ENCODE assay signal across 10 cellular contexts in genomic region chr4:76624271-76624681, GRCh38.
DNase-seq lines count a peak whose midpoint lies in the region; ATAC-seq and TF ChIP-seq lines count a peak whose summit lies in the region.
"Had no signal": no experiment of that assay in that cellular context is flagged by ENCODE, and none has a peak within 500 bp of the region (broad histone marks: within the 10 kb centered on the region; RNA-seq: fewer than 3 reads in every experiment).

No MANE protein-coding gene starts in this region.

- H3K27me3 ChIP-seq in RWPE2 (ENCODE audit: insufficient read depth, poor library complexity, severe bottlenecking): no peaks in the 10 kb centered on the region
- H3K27me3 ChIP-seq in neuron (ENCODE audit: insufficient read depth, low read length): no peaks in the 10 kb centered on the region

- DNase-seq in AG08395 (ENCODE audit: low spot score) (peak; percentile 90), RWPE2 (ENCODE audit: low spot score) (no peak), fibroblast of the aortic adventitia (ENCODE audit: low read depth) (peak; percentile 90), DMS153 treated with DMSO at 0.1 percent for 48 hours (lab: John Stamatoyannopoulos, UW; ENCODE audit: unreplicated experiment) (no peak), T-helper 2 cell (no peak)
- DNase-seq in activated naive CD8-positive, alpha-beta T cell treated with anti-CD3 and anti-CD28 coated beads for 36 hours: no peak
- DNase-seq: activated CD8-positive, alpha-beta memory T cell treated with anti-CD3 and anti-CD28 coated beads, Interleukin-2, amount 50 U/mL, for 48 hours had no signal

- no peak overlapping the region for H2AFZ ChIP-seq in neuron (ENCODE audit: low read depth, low read length)

- H3K36me3 ChIP-seq in RWPE2 (ENCODE audit: low read depth) (no peaks in the 10 kb centered on the region), neuron (ENCODE audit: insufficient read depth, low read length) (peaks cover 5% of the 10 kb centered on the region)

- TF ChIP-seq CTCF in RWPE2 (IDR thresholded peaks at IDR 0.05; ENCODE audit: poor library complexity, severe bottlenecking) (no peak), fibroblast of the aortic adventitia (IDR thresholded peaks at IDR 0.05; ENCODE audit: insufficient read depth, low read length) (no peak)

- H3K4me1 ChIP-seq in RWPE2 (ENCODE audit: insufficient read depth, poor library complexity, severe bottlenecking): peaks cover 27% of the 10 kb centered on the region
- H3K4me1 ChIP-seq in neuron (ENCODE audit: insufficient read depth, low read length): peaks cover 47% of the 10 kb centered on the region

- peaks cover 36% of the 10 kb centered on the region for H3K27me3 Mint-ChIP-seq in activated naive CD8-positive, alpha-beta T cell treated with anti-CD3 and anti-CD28 coated beads for 36 hours

- ATAC-seq in RWPE2 (ENCODE audit: low read depth): peak; percentile 59; the same call in 2 of the 3 replicates
- ATAC-seq in HG02884 (IDR thresholded peaks at IDR 0.05; ENCODE audit: unreplicated experiment): no peak
- ATAC-seq: stimulated activated memory B cell treated with anti-CD40 and anti-IgM and Interleukin-4, amounts not matched to agents 10 μg/mL and 1 μg/mL and 100 μg/mL, for 72 hours had no signal

- no peaks in the 10 kb centered on the region for H3K36me3 Mint-ChIP-seq in activated naive CD8-positive, alpha-beta T cell treated with anti-CD3 and anti-CD28 coated beads for 36 hours
- H3K36me3 Mint-ChIP-seq: stimulated activated memory B cell treated with anti-CD40 and anti-IgM and Interleukin-4, amounts not matched to agents 10 μg/mL and 1 μg/mL and 100 μg/mL, for 72 hours had no signal

- no peaks in the 10 kb centered on the region for H3K4me1 Mint-ChIP-seq in activated naive CD8-positive, alpha-beta T cell treated with anti-CD3 and anti-CD28 coated beads for 36 hours
- H3K4me1 Mint-ChIP-seq: stimulated activated memory B cell treated with anti-CD40 and anti-IgM and Interleukin-4, amounts not matched to agents 10 μg/mL and 1 μg/mL and 100 μg/mL, for 72 hours had no signal

- H3K27ac Mint-ChIP-seq in activated naive CD8-positive, alpha-beta T cell treated with anti-CD3 and anti-CD28 coated beads for 36 hours: no peak overlapping the region
- H3K27ac Mint-ChIP-seq: stimulated activated memory B cell treated with anti-CD40 and anti-IgM and Interleukin-4, amounts not matched to agents 10 μg/mL and 1 μg/mL and 100 μg/mL, for 72 hours had no signal

- no peaks in the 10 kb centered on the region for H3K9me3 Mint-ChIP-seq in activated naive CD8-positive, alpha-beta T cell treated with anti-CD3 and anti-CD28 coated beads for 36 hours

- no peak overlapping the region for H3K4me3 Mint-ChIP-seq in activated naive CD8-positive, alpha-beta T cell treated with anti-CD3 and anti-CD28 coated beads for 36 hours
- H3K4me3 Mint-ChIP-seq: stimulated activated memory B cell treated with anti-CD40 and anti-IgM and Interleukin-4, amounts not matched to agents 10 μg/mL and 1 μg/mL and 100 μg/mL, for 72 hours had no signal

- H3K27ac ChIP-seq in RWPE2 (ENCODE audit: poor library complexity, severe bottlenecking): peak overlapping the region; percentile 3

- H3K4me3 ChIP-seq in RWPE2 (ENCODE audit: severe bottlenecking): no peak overlapping the region
- peak overlapping the region; percentile 23 for H3K4me3 ChIP-seq in fibroblast of the aortic adventitia (ENCODE audit: low read depth, low read length)
- H3K4me3 ChIP-seq in neuron (ENCODE audit: low read length): peak overlapping the region; percentile 7

- H3K9me3 ChIP-seq in RWPE2 (ENCODE audit: severe bottlenecking) (no peaks in the 10 kb centered on the region), neuron (ENCODE audit: low read length) (no peaks in the 10 kb centered on the region)

Comparison
In these comparisons a context has a peak if more than half of its experiments do, and no peak if none do; other contexts are left out.
1. DNase-seq: peak in AG08395 (single experiment) and fibroblast of the aortic adventitia (single experiment); none in RWPE2 (single experiment), DMS153 treated with DMSO at 0.1 percent for 48 hours (single experiment), activated naive CD8-positive, alpha-beta T cell treated with anti-CD3 and anti-CD28 coated beads for 36 hours (single experiment) and T-helper 2 cell (0 of 5).